ENCODE assay signal across 16 cellular contexts in genomic region chr1:17004466-17005364, GRCh38. TPM values are rescaled to one million over a fixed set of nuclear protein-coding genes. Genes with fewer than 3 reads are reported as not detected.
A peak's percentile ranks its signal among the peaks of the same experiment; 100 is the strongest.
DNase-seq lines count a peak whose midpoint lies in the region; TF ChIP-seq lines count a peak whose summit lies in the region.
"Had no signal": no experiment of that assay in that cellular context is flagged by ENCODE, and none has a peak within 500 bp of the region (broad histone marks: within the 10 kb centered on the region; RNA-seq: fewer than 3 reads in every experiment).

No MANE protein-coding gene starts in this region.

- H3K27me3 ChIP-seq in mammary epithelial cell (ENCODE audit: insufficient read depth, low read length) (no peaks in the 10 kb centered on the region), Peyer's patch (no peaks in the 10 kb centered on the region), ovary (no peaks in the 10 kb centered on the region)
- H3K27me3 ChIP-seq: hepatocyte, transverse colon had no signal

- H3K9ac ChIP-seq in mammary epithelial cell (ENCODE audit: insufficient read depth, low read length), result no peak overlapping the region

- peaks cover 35% of the 10 kb centered on the region for H3K36me3 Mint-ChIP-seq in MCF 10A (ENCODE audit: insufficient read depth, unreplicated experiment)

- H3K27ac ChIP-seq in mammary epithelial cell (ENCODE audit: insufficient read depth, low read depth, low read length) (no peak overlapping the region), VCaP (no peak overlapping the region; the same call in 1 of the 2 replicates), Peyer's patch (no peak overlapping the region), ovary (no peak overlapping the region)
- H3K27ac ChIP-seq: hepatocyte, transverse colon had no signal

- no peak for TF ChIP-seq CTCF in MCF 10A (IDR thresholded peaks at IDR 0.05; ENCODE audit: unreplicated experiment)
- no peak for TF ChIP-seq CTCF in mammary epithelial cell (conservative IDR thresholded peaks at IDR 0.05 in 1 of 2, IDR thresholded peaks at IDR 0.05 in 1 of 2; ENCODE audit: extremely low read depth in 1 of 2, insufficient read depth in 1 of 2, low read depth in 1 of 2, low read length in 2 of 2)
- peak; percentile 8; the same call in 1 of the 2 replicates for TF ChIP-seq CTCF in VCaP (conservative IDR thresholded peaks at IDR 0.05)
- peak; percentile 11 for TF ChIP-seq CTCF in fibroblast of pulmonary artery (IDR thresholded peaks at IDR 0.05; ENCODE audit: low read length, missing control alignments)
- no peak for TF ChIP-seq CTCF in Peyer's patch (IDR thresholded peaks at IDR 0.05)
- TF ChIP-seq CTCF in ovary (IDR thresholded peaks at IDR 0.05), result no peak

- intact Hi-C loops in MCF 10A (cut with micrococcal nuclease), result no loop called here
- intact Hi-C loops in mammary epithelial cell (cut with micrococcal nuclease), result no loop called here
- intact Hi-C loops in ovary (cut with DNase I), result no loop called here

- H4K20me1 ChIP-seq in mammary epithelial cell (ENCODE audit: insufficient read depth, low read length), result peaks cover 3% of the 10 kb centered on the region

- H2AFZ ChIP-seq in mammary epithelial cell (ENCODE audit: low read depth, low read length), result no peak overlapping the region
- H2AFZ ChIP-seq: hepatocyte had no signal

- 98% methylated on average over 14 of the region's 24 CpGs for WGBS in mammary epithelial cell (ENCODE audit: low coverage, missing lambda C conversion rate)
- 89 to 93% (median 91%) methylated on average over 23 to 24 of the region's 24 CpGs for WGBS in ovary, 3 donors

- H3K79me2 ChIP-seq in mammary epithelial cell (ENCODE audit: insufficient read depth, low read length), result peaks cover 21% of the 10 kb centered on the region
- H3K79me2 ChIP-seq: hepatocyte had no signal

- H3K27me3 Mint-ChIP-seq in MCF 10A (ENCODE audit: insufficient read depth, unreplicated experiment), result no peaks in the 10 kb centered on the region
- H3K27me3 Mint-ChIP-seq: activated CD4-positive, alpha-beta memory T cell treated with anti-CD3 and anti-CD28 coated beads for 36 hours; stimulated activated naive B cell treated with anti-CD40 and anti-IgM and Interleukin-4, amounts not matched to agents 10 μg/mL and 1 μg/mL and 100 μg/mL, for 72 hours had no signal

- H3K36me3 ChIP-seq in mammary epithelial cell (ENCODE audit: insufficient read depth, low read length) (peaks cover 9% of the 10 kb centered on the region), Peyer's patch (peaks cover 0 to 37% (median 0%) of the 10 kb centered on the region in 3 donors), ovary (no peaks in the 10 kb centered on the region)

- H3K27ac Mint-ChIP-seq in MCF 10A (ENCODE audit: low read depth, unreplicated experiment), result peak overlapping the region; percentile 54
- H3K27ac Mint-ChIP-seq: activated CD4-positive, alpha-beta memory T cell treated with anti-CD3 and anti-CD28 coated beads for 36 hours; activated T-helper 1 cell treated with anti-CD3 and anti-CD28 coated beads, Interleukin-12 subunit alpha, Interleukin-12 subunit beta, Interleukin-2, Interleukin-4 antibody, amounts not matched to agents 30 ng/mL and 10 ng/mL and 1 ng/mL, durations not matched to agents 14 hours and 24 hours and 36 hours; stimulated activated naive B cell treated with anti-CD40 and anti-IgM and Interleukin-4, amounts not matched to agents 10 μg/mL and 1 μg/mL and 100 μg/mL, for 72 hours had no signal

- BruUV-seq in MCF 10A (replicated peaks; lab: Mats Ljungman, UMichigan) (no TSS peak), mammary epithelial cell (replicated peaks; lab: Mats Ljungman, UMichigan) (no TSS peak)

- in situ Hi-C loops in mammary epithelial cell (cut with MboI; ENCODE audit: low sequenced_read_pairs in 2 of 2), result no loop called here

- H3K4me3 ChIP-seq in mammary epithelial cell (replicated peaks in 1 of 3; ENCODE audit: insufficient read depth in 1 of 3, low read depth in 2 of 3, low read length in 3 of 3), result no peak overlapping the region
- no peak overlapping the region for H3K4me3 ChIP-seq in fibroblast of pulmonary artery (replicated peaks; ENCODE audit: low read depth, low read length)
- H3K4me3 ChIP-seq in Peyer's patch, result no peak overlapping the region
- no peak overlapping the region for H3K4me3 ChIP-seq in ovary
- H3K4me3 ChIP-seq: hepatocyte, smooth muscle cell, transverse colon had no signal

- TF ChIP-seq POLR2A in Peyer's patch (IDR thresholded peaks at IDR 0.05), result no peak
- TF ChIP-seq POLR2A in ovary (IDR thresholded peaks at IDR 0.05), result no peak

- DNase-seq in MCF 10A (ENCODE audit: unreplicated experiment) (no peak), mammary epithelial cell (no peak), fibroblast of pulmonary artery (ENCODE audit: low read depth) (no peak), COLO829 (ENCODE audit: low spot score) (no peak), Peyer's patch (no peak), ovary (no peak)
- no peak for DNase-seq in activated CD4-positive, alpha-beta T cell treated with anti-CD3 and anti-CD28 coated beads for 1 hour
- DNase-seq: activated CD4-positive, alpha-beta memory T cell treated with anti-CD3 and anti-CD28 coated beads for 36 hours; KBM-7; NCI-H345; stimulated activated naive B cell treated with anti-CD40 and anti-IgM and Interleukin-4, amounts not matched to agents 10 μg/mL and 1 μg/mL and 100 μg/mL, for 72 hours; transverse colon had no signal

- CTCF ChIA-PET in MCF 10A (lab: Yijun Ruan, JAX), result interaction anchor here (0.9 to 1.2 kb wide), 2 partner anchors 43 to 53 kb away, joined by 3 to 6 read pairs; no protein-coding TSS in a partner anchor
- CTCF ChIA-PET in mammary epithelial cell (lab: Charles Lee; ENCODE audit: low non-redundant PET), result no interaction called here

- no peak overlapping the region for H3K4me3 Mint-ChIP-seq in MCF 10A (ENCODE audit: unreplicated experiment)
- H3K4me3 Mint-ChIP-seq: activated CD4-positive, alpha-beta memory T cell treated with anti-CD3 and anti-CD28 coated beads for 36 hours; activated T-helper 1 cell treated with anti-CD3 and anti-CD28 coated beads, Interleukin-12 subunit alpha, Interleukin-12 subunit beta, Interleukin-2, Interleukin-4 antibody, amounts not matched to agents 30 ng/mL and 10 ng/mL and 1 ng/mL, durations not matched to agents 14 hours and 24 hours and 36 hours; stimulated activated naive B cell treated with anti-CD40 and anti-IgM and Interleukin-4, amounts not matched to agents 10 μg/mL and 1 μg/mL and 100 μg/mL, for 72 hours had no signal

- H3K4me1 Mint-ChIP-seq in MCF 10A (ENCODE audit: insufficient read depth, unreplicated experiment), result peaks cover 8% of the 10 kb centered on the region

- H3K9me3 Mint-ChIP-seq in MCF 10A (ENCODE audit: unreplicated experiment), result no peaks in the 10 kb centered on the region
- H3K9me3 Mint-ChIP-seq: activated CD4-positive, alpha-beta memory T cell treated with anti-CD3 and anti-CD28 coated beads for 36 hours; activated T-helper 1 cell treated with anti-CD3 and anti-CD28 coated beads, Interleukin-12 subunit alpha, Interleukin-12 subunit beta, Interleukin-2, Interleukin-4 antibody, amounts not matched to agents 30 ng/mL and 10 ng/mL and 1 ng/mL, durations not matched to agents 14 hours and 24 hours and 36 hours; stimulated activated naive B cell treated with anti-CD40 and anti-IgM and Interleukin-4, amounts not matched to agents 10 μg/mL and 1 μg/mL and 100 μg/mL, for 72 hours had no signal

- dilution Hi-C loops in mammary epithelial cell (cut with HindIII; ENCODE audit: low sequenced_read_pairs), result loop anchor here (5.0 kb wide), 1 partner anchor 38 kb away; no protein-coding TSS in a partner anchor

- peaks cover 10% of the 10 kb centered on the region for H3K4me1 ChIP-seq in mammary epithelial cell (ENCODE audit: insufficient read depth, low read length)
- H3K4me1 ChIP-seq in Peyer's patch, result peaks cover 0 to 3% (median 0%) of the 10 kb centered on the region in 4 donors
- H3K4me1 ChIP-seq in ovary (ENCODE audit: insufficient read depth), result no peaks in the 10 kb centered on the region

- no peak for TF ChIP-seq EP300 in ovary (IDR thresholded peaks at IDR 0.05)

- POLR2A ChIA-PET in MCF 10A (lab: Yijun Ruan, JAX), result interaction anchor here (0.7 to 1.5 kb wide), 8 partner anchors 8 to 56 kb away, joined by 3 to 8 read pairs (median 6); partner anchors contain the start of genes ATP13A2 and MFAP2

- H3K9me3 ChIP-seq in mammary epithelial cell (replicated peaks; ENCODE audit: insufficient read depth, low read length), result no peaks in the 10 kb centered on the region
- H3K9me3 ChIP-seq in Peyer's patch, result no peaks in the 10 kb centered on the region
- H3K9me3 ChIP-seq in ovary, result no peaks in the 10 kb centered on the region
- H3K9me3 ChIP-seq: transverse colon had no signal

- H3K4me2 ChIP-seq in mammary epithelial cell (ENCODE audit: insufficient read depth, low read depth, low read length), result no peak overlapping the region
- H3K4me2 ChIP-seq: hepatocyte, smooth muscle cell had no signal

RNA-seq across cellular contexts. Expression of gene ATP13A2, which starts 7.0 kb away (rescaled TPM):
- total RNA-seq in MCF 10A (2022) (59.4 and 61.3 TPM in 2 replicates), mammary epithelial cell (100 to 1,000 TPM in 1 of 2 donors, 10 to 100 TPM in 1; 97.1 to 180 TPM), Peyer's patch (10 to 100 TPM; 20.6 to 58.0 (median 44.5) TPM), ovary (10 to 100 TPM; 11.3 to 24.1 (median 22.5) TPM)
- polyA plus RNA-seq in mammary epithelial cell (80.2 TPM), ovary (10 to 100 TPM in 1 of 2 donors, 1 to 10 TPM in 1; 8.8 to 12.7 TPM)
- polyA minus RNA-seq in mammary epithelial cell, result 162 TPM

RNA-seq across cellular contexts. Expression of gene MFAP2, which starts 24.3 kb away (rescaled TPM):
- total RNA-seq in MCF 10A (2022) (0.58 and 1.2 TPM in 2 replicates), mammary epithelial cell (10 to 100 TPM in 1 of 2 donors, 1 to 10 TPM in 1; 4.4 to 12.8 TPM), Peyer's patch (1 to 10 TPM in 3 of 4 donors, not detected in 1; 1.9 to 8.4 (median 2.1) TPM), ovary (10 to 100 TPM; 16.0 to 83.6 (median 36.1) TPM)
- polyA plus RNA-seq in mammary epithelial cell (3.6 TPM), ovary (10 to 100 TPM; 16.4 to 70.8 TPM)
- not detected for polyA minus RNA-seq in mammary epithelial cell
- total RNA-seq: activated CD4-positive, alpha-beta memory T cell treated with anti-CD3 and anti-CD28 coated beads for 36 hours; activated T-helper 1 cell treated with anti-CD3 and anti-CD28 coated beads, Interleukin-12 subunit alpha, Interleukin-12 subunit beta, Interleukin-2, Interleukin-4 antibody, amounts not matched to agents 30 ng/mL and 10 ng/mL and 1 ng/mL, durations not matched to agents 14 hours and 24 hours and 36 hours had no signal

RNA-seq across cellular contexts. Expression of gene SDHB, which starts 49.1 kb away (rescaled TPM):
- 166 and 189 TPM in 2 replicates for total RNA-seq in MCF 10A (2022)
- total RNA-seq in mammary epithelial cell, result 100 to 1,000 TPM in 1 of 2 donors, 10 to 100 TPM in 1; 73.5 to 106 TPM
- polyA plus RNA-seq in mammary epithelial cell, result 154 TPM
- 337 TPM for polyA minus RNA-seq in mammary epithelial cell
- total RNA-seq in Peyer's patch, result 100 to 1,000 TPM; 106 to 277 (median 175) TPM
- 10 to 100 TPM; 51.9 to 77.7 (median 56.5) TPM for total RNA-seq in ovary
- polyA plus RNA-seq in ovary, result 100 to 1,000 TPM in 1 of 2 donors, 10 to 100 TPM in 1; 66.0 to 120 TPM

Comparison
In these comparisons a context has a peak if more than half of its experiments do, and no peak if none do; other contexts are left out.
1. CTCF ChIP-seq: peak in VCaP (single experiment) and fibroblast of pulmonary artery (single experiment); none in MCF 10A (single experiment), mammary epithelial cell (0 of 2), Peyer's patch (0 of 6) and ovary (0 of 3).